In genomic region chr4:54418468-54418867, GRCh38 we compare ENCODE assay signal across 7 cellular contexts.
"Had no signal": no experiment of that assay in that cellular context is flagged by ENCODE, and none has a peak within 500 bp of the region (broad histone marks: within the 10 kb centered on the region; RNA-seq: fewer than 3 reads in every experiment).

No MANE protein-coding gene starts in this region.

- H3K4me2 ChIP-seq: KMS-11 had no signal

- H3K27ac ChIP-seq: HL-60, KMS-11 had no signal

- ATAC-seq: HepG2 had no signal

- H3K9ac ChIP-seq: KMS-11 had no signal

- DNase-seq: IMR-90, KBM-7, KG1 had no signal

- FAIRE-seq: HepG2, HTR-8/SVneo had no signal
